Comparison of ENCODE assay signal across 8 cellular contexts in genomic region chr19:8512991-8513686, GRCh38. TPM values are rescaled to one million over a fixed set of nuclear protein-coding genes. Genes with fewer than 3 reads are reported as not detected.
DNase-seq lines count a peak whose midpoint lies in the region; ATAC-seq and TF ChIP-seq lines count a peak whose summit lies in the region.

No MANE protein-coding gene starts in this region.

- peak overlapping the region; percentile 98 for H3K4me3 ChIP-seq in cardiac muscle cell
- H3K4me3 ChIP-seq in mesenchymal stem cell (ENCODE audit: insufficient read depth in 1 of 2, low read depth in 1 of 2, low read length in 2 of 2), result peak overlapping the region; percentile 48 to 76

- DNase-seq in cardiac muscle cell (ENCODE audit: low read depth in 1 of 2, low spot score in 1 of 2), result no peak
- no peak for DNase-seq in cardiac septum (ENCODE audit: low spot score)
- DNase-seq in mesenchymal stem cell, result no peak
- DNase-seq in type B pancreatic cell (ENCODE audit: extremely low spot score, unreplicated experiment), result no peak
- no peak for DNase-seq in NCI-H774 (lab: John Stamatoyannopoulos, UW)
- DNase-seq in stimulated activated CD8-positive, alpha-beta memory T cell treated with anti-CD3 and anti-CD28 coated beads, Interleukin-4, amount 100 ng/mL, for 48 hours, result no peak

- H3K4me3 Mint-ChIP-seq in brain (peak overlapping the region; percentile 86 to 97 (median 95)), type B pancreatic cell (peak overlapping the region; percentile 94)

- H3K23ac ChIP-seq in mesenchymal stem cell (ENCODE audit: low read length in 2 of 2), result no peak overlapping the region

- H3K4ac ChIP-seq in mesenchymal stem cell (ENCODE audit: low read depth in 1 of 2, low read length in 2 of 2), result peak overlapping the region; percentile 83 to 97

- peaks cover 7% of the 10 kb centered on the region for H3K4me1 ChIP-seq in cardiac muscle cell (ENCODE audit: low read depth)
- H3K4me1 ChIP-seq in mesenchymal stem cell (ENCODE audit: control insufficient read depth, insufficient read depth, low read depth, low read length), result peaks cover 19% of the 10 kb centered on the region

- peak overlapping the region; percentile 49 for H3K4me2 ChIP-seq in mesenchymal stem cell (ENCODE audit: low read length, poor library complexity, severe bottlenecking)

- H3K27ac ChIP-seq in cardiac muscle cell, result peak overlapping the region; percentile 100
- peak overlapping the region; percentile 61 for H3K27ac ChIP-seq in mesenchymal stem cell (ENCODE audit: low read length, poor library complexity, severe bottlenecking)

- H3K36me3 ChIP-seq in cardiac muscle cell, result no peaks in the 10 kb centered on the region
- peaks cover 6 to 38% of the 10 kb centered on the region in 2 experiments for H3K36me3 ChIP-seq in mesenchymal stem cell (ENCODE audit: control insufficient read depth in 1 of 2, insufficient read depth in 2 of 2, low read depth in 1 of 2, low read length in 2 of 2)

- H3K9me3 ChIP-seq in cardiac muscle cell (ENCODE audit: low read depth), result no peaks in the 10 kb centered on the region
- no peaks in the 10 kb centered on the region for H3K9me3 ChIP-seq in mesenchymal stem cell (ENCODE audit: control insufficient read depth, low read length)

- peaks cover 23% of the 10 kb centered on the region for H3K79me1 ChIP-seq in mesenchymal stem cell (replicated peaks; ENCODE audit: low read length, poor library complexity, severe bottlenecking)

- peak overlapping the region; percentile 86 for H4K8ac ChIP-seq in mesenchymal stem cell (ENCODE audit: low read length)

- peak overlapping the region in 1 of 2 experiments; percentile 84 for H2BK12ac ChIP-seq in mesenchymal stem cell (ENCODE audit: low read length in 2 of 2)

- H2AFZ ChIP-seq in mesenchymal stem cell (ENCODE audit: low read depth, low read length), result peak overlapping the region; percentile 42

- H4K91ac ChIP-seq in mesenchymal stem cell (ENCODE audit: low read length), result peak overlapping the region; percentile 98

- H3K9ac ChIP-seq in mesenchymal stem cell (ENCODE audit: low read length), result peak overlapping the region; percentile 94

- H3K14ac ChIP-seq in mesenchymal stem cell (ENCODE audit: low read length in 2 of 2), result peak overlapping the region in 1 of 2 experiments; percentile 79

- H2BK15ac ChIP-seq in mesenchymal stem cell (ENCODE audit: low read depth, poor library complexity, severe bottlenecking), result peak overlapping the region; percentile 38

- intact Hi-C loops in cardiac septum (cut with DNase I), result no loop called here

- peak overlapping the region; percentile 98 to 100 (median 100) for H3K27ac Mint-ChIP-seq in brain
- H3K27ac Mint-ChIP-seq in type B pancreatic cell, result peak overlapping the region; percentile 98

- H3K27me3 ChIP-seq in cardiac muscle cell, result no peaks in the 10 kb centered on the region
- no peaks in the 10 kb centered on the region for H3K27me3 ChIP-seq in mesenchymal stem cell (ENCODE audit: control insufficient read depth in 1 of 2, insufficient read depth in 1 of 2, low read length in 2 of 2)

- ATAC-seq in GM21717 (IDR thresholded peaks at IDR 0.05; ENCODE audit: unreplicated experiment), result no peak

- H2AK5ac ChIP-seq in mesenchymal stem cell (ENCODE audit: low read length, severe bottlenecking), result peak overlapping the region; percentile 93

- peak overlapping the region; percentile 71 for H2BK120ac ChIP-seq in mesenchymal stem cell (ENCODE audit: low read depth, low read length)

- H2BK5ac ChIP-seq in mesenchymal stem cell (ENCODE audit: low read depth, low read length, poor library complexity, severe bottlenecking), result no peak overlapping the region

- TF ChIP-seq CTCF in cardiac muscle cell (IDR thresholded peaks at IDR 0.05; ENCODE audit: low read depth, low read length), result no peak
- no peak for TF ChIP-seq CTCF in brain (conservative IDR thresholded peaks at IDR 0.05)
- TF ChIP-seq CTCF in type B pancreatic cell (conservative IDR thresholded peaks at IDR 0.05), result no peak

- peaks cover 11% of the 10 kb centered on the region for H3K27me3 Mint-ChIP-seq in brain
- peaks cover 5% of the 10 kb centered on the region for H3K27me3 Mint-ChIP-seq in type B pancreatic cell

- H3K9me3 Mint-ChIP-seq in brain (no peaks in the 10 kb centered on the region), type B pancreatic cell (no peaks in the 10 kb centered on the region)

- peaks cover 32% of the 10 kb centered on the region for H3K4me1 Mint-ChIP-seq in brain
- peaks cover 13% of the 10 kb centered on the region for H3K4me1 Mint-ChIP-seq in type B pancreatic cell (ENCODE audit: unreplicated experiment)

- peak overlapping the region; percentile 15 to 82 for H3K18ac ChIP-seq in mesenchymal stem cell (ENCODE audit: low read depth in 1 of 2, low read length in 2 of 2)

- 75% methylated on average over 19 of the region's 19 CpGs for WGBS in mesenchymal stem cell

- peaks cover 5% of the 10 kb centered on the region for H3K36me3 Mint-ChIP-seq in brain
- H3K36me3 Mint-ChIP-seq in type B pancreatic cell, result peaks cover 3% of the 10 kb centered on the region

RNA-seq across cellular contexts. Expression of gene ZNF414, which starts 0.8 kb away (rescaled TPM):
- total RNA-seq in cardiac muscle cell, result 21.1 and 50.7 TPM in 2 replicates
- 64.2 and 82.2 TPM in 2 replicates for polyA plus RNA-seq in cardiac muscle cell
- total RNA-seq in cardiac septum, result 20.2 TPM
- polyA plus RNA-seq in brain (ENCODE audit: insufficient read depth, low read depth, low replicate concordance), result 90.5 TPM
- 21.2 TPM for polyA plus RNA-seq in mesenchymal stem cell (2013, experiment 1 of 2)
- polyA plus RNA-seq in mesenchymal stem cell (2013, experiment 2 of 2), result 19.1 TPM
- total RNA-seq in type B pancreatic cell (ENCODE audit: low replicate concordance), result 19.9 and 25.4 TPM in 2 replicates

RNA-seq across cellular contexts. Expression of gene PRAM1, which starts 10.7 kb away (rescaled TPM):
- total RNA-seq in cardiac muscle cell, result 0.33 and 1.2 TPM in 2 replicates
- 0.22 and 1.2 TPM in 2 replicates for polyA plus RNA-seq in cardiac muscle cell
- 0.62 TPM for total RNA-seq in cardiac septum
- 1.4 TPM for polyA plus RNA-seq in brain (ENCODE audit: insufficient read depth, low read depth, low replicate concordance)
- polyA plus RNA-seq in mesenchymal stem cell (2013, experiment 1 of 2), result 0.03 TPM
- polyA plus RNA-seq in mesenchymal stem cell (2013, experiment 2 of 2), result not detected
- total RNA-seq in type B pancreatic cell (ENCODE audit: low replicate concordance), result 0.31 TPM in 2 replicates
